1 cellular context compared by ENCODE assay signal in genomic region chr3:53159415-53160135, GRCh38.
TF ChIP-seq lines count a peak whose summit lies in the region.

No MANE protein-coding gene starts in this region.

TF ChIP-seq in HepG2, 621 proteins besides CTCF, POLR2A, EP300 and RAD21 (continued from another document and continues in another):
- TF ChIP-seq NR2C2 (CRISPR knock-in tag; IDR thresholded peaks at IDR 0.05; ENCODE audit: borderline replicate concordance), result peak; percentile 4; the same call in 1 of the 2 replicates
- no peak for TF ChIP-seq FLYWCH1 (CRISPR knock-in tag; IDR thresholded peaks at IDR 0.05)
- TF ChIP-seq ELF1 (CRISPR knock-in tag; IDR thresholded peaks at IDR 0.05), result no peak; the same call in 1 of the 2 replicates
- TF ChIP-seq, protein P1, sequence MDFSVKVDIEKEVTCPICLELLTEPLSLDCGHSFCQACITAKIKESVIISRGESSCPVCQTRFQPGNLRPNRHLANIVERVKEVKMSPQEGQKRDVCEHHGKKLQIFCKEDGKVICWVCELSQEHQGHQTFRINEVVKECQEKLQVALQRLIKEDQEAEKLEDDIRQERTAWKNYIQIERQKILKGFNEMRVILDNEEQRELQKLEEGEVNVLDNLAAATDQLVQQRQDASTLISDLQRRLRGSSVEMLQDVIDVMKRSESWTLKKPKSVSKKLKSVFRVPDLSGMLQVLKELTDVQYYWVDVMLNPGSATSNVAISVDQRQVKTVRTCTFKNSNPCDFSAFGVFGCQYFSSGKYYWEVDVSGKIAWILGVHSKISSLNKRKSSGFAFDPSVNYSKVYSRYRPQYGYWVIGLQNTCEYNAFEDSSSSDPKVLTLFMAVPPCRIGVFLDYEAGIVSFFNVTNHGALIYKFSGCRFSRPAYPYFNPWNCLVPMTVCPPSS (IDR thresholded peaks at IDR 0.05), result no peak
- TF ChIP-seq RORA (CRISPR knock-in tag; IDR thresholded peaks at IDR 0.05), result no peak
- 0 out of 2 replicates have a peak, but pooled peaks have one; percentile 56 for TF ChIP-seq ZNF782 (CRISPR knock-in tag; IDR thresholded peaks at IDR 0.05; ENCODE audit: borderline replicate concordance)
- TF ChIP-seq ZNF430 (CRISPR knock-in tag; IDR thresholded peaks at IDR 0.05), result no peak; the same call in 1 of the 2 replicates
- TF ChIP-seq SP2 (CRISPR knock-in tag; IDR thresholded peaks at IDR 0.05), result no peak; the same call in 1 of the 2 replicates
- no peak for TF ChIP-seq ZBTB8A (CRISPR knock-in tag; IDR thresholded peaks at IDR 0.05; ENCODE audit: borderline replicate concordance, low read depth)
- peak; percentile 70; the same call in 1 of the 2 replicates for TF ChIP-seq SIN3A (IDR thresholded peaks at IDR 0.05; ENCODE audit: borderline replicate concordance, low read depth, low read length)
- 0 out of 2 replicates have a peak, but pooled peaks have one; percentile 26 for TF ChIP-seq ZMAT3 (CRISPR knock-in tag; conservative IDR thresholded peaks at IDR 0.05)
- TF ChIP-seq SOX6 (IDR thresholded peaks at IDR 0.05), result no peak
- peak; percentile 92 for TF ChIP-seq SOX6 (CRISPR knock-in tag; IDR thresholded peaks at IDR 0.05)
- TF ChIP-seq, protein P2, sequence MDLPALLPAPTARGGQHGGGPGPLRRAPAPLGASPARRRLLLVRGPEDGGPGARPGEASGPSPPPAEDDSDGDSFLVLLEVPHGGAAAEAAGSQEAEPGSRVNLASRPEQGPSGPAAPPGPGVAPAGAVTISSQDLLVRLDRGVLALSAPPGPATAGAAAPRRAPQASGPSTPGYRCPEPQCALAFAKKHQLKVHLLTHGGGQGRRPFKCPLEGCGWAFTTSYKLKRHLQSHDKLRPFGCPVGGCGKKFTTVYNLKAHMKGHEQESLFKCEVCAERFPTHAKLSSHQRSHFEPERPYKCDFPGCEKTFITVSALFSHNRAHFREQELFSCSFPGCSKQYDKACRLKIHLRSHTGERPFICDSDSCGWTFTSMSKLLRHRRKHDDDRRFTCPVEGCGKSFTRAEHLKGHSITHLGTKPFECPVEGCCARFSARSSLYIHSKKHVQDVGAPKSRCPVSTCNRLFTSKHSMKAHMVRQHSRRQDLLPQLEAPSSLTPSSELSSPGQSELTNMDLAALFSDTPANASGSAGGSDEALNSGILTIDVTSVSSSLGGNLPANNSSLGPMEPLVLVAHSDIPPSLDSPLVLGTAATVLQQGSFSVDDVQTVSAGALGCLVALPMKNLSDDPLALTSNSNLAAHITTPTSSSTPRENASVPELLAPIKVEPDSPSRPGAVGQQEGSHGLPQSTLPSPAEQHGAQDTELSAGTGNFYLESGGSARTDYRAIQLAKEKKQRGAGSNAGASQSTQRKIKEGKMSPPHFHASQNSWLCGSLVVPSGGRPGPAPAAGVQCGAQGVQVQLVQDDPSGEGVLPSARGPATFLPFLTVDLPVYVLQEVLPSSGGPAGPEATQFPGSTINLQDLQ (CRISPR knock-in tag; IDR thresholded peaks at IDR 0.05), result no peak
- no peak for TF ChIP-seq ZNF160 (CRISPR knock-in tag; IDR thresholded peaks at IDR 0.05)
- TF ChIP-seq HNF1A (IDR thresholded peaks at IDR 0.05; ENCODE audit: low read depth), result no peak
- peak; percentile 31; the same call in 1 of the 2 replicates for TF ChIP-seq HNF1A (CRISPR knock-in tag; IDR thresholded peaks at IDR 0.05; ENCODE audit: borderline replicate concordance)
- no peak for TF ChIP-seq TBX2 (CRISPR knock-in tag; IDR thresholded peaks at IDR 0.05; ENCODE audit: borderline replicate concordance)
- TF ChIP-seq ZNF776 (CRISPR knock-in tag; IDR thresholded peaks at IDR 0.05), result no peak
- TF ChIP-seq CHCHD3 (CRISPR knock-in tag; IDR thresholded peaks at IDR 0.05), result no peak
- 0 out of 2 replicates have a peak, but pooled peaks have one; percentile 31 for TF ChIP-seq ESRRA (CRISPR knock-in tag; IDR thresholded peaks at IDR 0.05; ENCODE audit: low read depth)
- peak; percentile 94 for TF ChIP-seq RXRB (CRISPR knock-in tag; IDR thresholded peaks at IDR 0.05; ENCODE audit: borderline replicate concordance)
- no peak for TF ChIP-seq KDM3A (CRISPR knock-in tag; IDR thresholded peaks at IDR 0.05; ENCODE audit: low read depth)
- TF ChIP-seq FOXO4 (CRISPR knock-in tag; conservative IDR thresholded peaks at IDR 0.05), result no peak
- TF ChIP-seq TFDP2 (CRISPR knock-in tag; IDR thresholded peaks at IDR 0.05), result 0 out of 2 replicates have a peak, but pooled peaks have one; percentile 6
- no peak for TF ChIP-seq ZNF710 (CRISPR knock-in tag; IDR thresholded peaks at IDR 0.05; ENCODE audit: borderline replicate concordance)
- peak; percentile 55; the same call in 1 of the 2 replicates for TF ChIP-seq ZSCAN21 (CRISPR knock-in tag; IDR thresholded peaks at IDR 0.05; ENCODE audit: borderline replicate concordance)
- no peak for TF ChIP-seq TAF15 (IDR thresholded peaks at IDR 0.05; ENCODE audit: low read depth, low read length, poor library complexity, severe bottlenecking)
- TF ChIP-seq ZFP41 (CRISPR knock-in tag; IDR thresholded peaks at IDR 0.05; ENCODE audit: borderline replicate concordance), result no peak
- peak; percentile 63; the same call in 1 of the 2 replicates for TF ChIP-seq ZNF329 (CRISPR knock-in tag; IDR thresholded peaks at IDR 0.05; ENCODE audit: low read depth)
- TF ChIP-seq RCOR2 (CRISPR knock-in tag; IDR thresholded peaks at IDR 0.05), result no peak
- 0 out of 2 replicates have a peak, but pooled peaks have one; percentile 56 for TF ChIP-seq HNRNPL (IDR thresholded peaks at IDR 0.05; ENCODE audit: low read depth, low read length)
- no peak for TF ChIP-seq ZNF10 (CRISPR knock-in tag; IDR thresholded peaks at IDR 0.05; ENCODE audit: borderline replicate concordance, low read depth)
- TF ChIP-seq ZNF841 (CRISPR knock-in tag; IDR thresholded peaks at IDR 0.05; ENCODE audit: borderline replicate concordance), result no peak
- TF ChIP-seq, protein P3, sequence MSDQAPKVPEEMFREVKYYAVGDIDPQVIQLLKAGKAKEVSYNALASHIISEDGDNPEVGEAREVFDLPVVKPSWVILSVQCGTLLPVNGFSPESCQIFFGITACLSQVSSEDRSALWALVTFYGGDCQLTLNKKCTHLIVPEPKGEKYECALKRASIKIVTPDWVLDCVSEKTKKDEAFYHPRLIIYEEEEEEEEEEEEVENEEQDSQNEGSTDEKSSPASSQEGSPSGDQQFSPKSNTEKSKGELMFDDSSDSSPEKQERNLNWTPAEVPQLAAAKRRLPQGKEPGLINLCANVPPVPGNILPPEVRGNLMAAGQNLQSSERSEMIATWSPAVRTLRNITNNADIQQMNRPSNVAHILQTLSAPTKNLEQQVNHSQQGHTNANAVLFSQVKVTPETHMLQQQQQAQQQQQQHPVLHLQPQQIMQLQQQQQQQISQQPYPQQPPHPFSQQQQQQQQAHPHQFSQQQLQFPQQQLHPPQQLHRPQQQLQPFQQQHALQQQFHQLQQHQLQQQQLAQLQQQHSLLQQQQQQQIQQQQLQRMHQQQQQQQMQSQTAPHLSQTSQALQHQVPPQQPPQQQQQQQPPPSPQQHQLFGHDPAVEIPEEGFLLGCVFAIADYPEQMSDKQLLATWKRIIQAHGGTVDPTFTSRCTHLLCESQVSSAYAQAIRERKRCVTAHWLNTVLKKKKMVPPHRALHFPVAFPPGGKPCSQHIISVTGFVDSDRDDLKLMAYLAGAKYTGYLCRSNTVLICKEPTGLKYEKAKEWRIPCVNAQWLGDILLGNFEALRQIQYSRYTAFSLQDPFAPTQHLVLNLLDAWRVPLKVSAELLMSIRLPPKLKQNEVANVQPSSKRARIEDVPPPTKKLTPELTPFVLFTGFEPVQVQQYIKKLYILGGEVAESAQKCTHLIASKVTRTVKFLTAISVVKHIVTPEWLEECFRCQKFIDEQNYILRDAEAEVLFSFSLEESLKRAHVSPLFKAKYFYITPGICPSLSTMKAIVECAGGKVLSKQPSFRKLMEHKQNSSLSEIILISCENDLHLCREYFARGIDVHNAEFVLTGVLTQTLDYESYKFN (CRISPR knock-in tag; conservative IDR thresholded peaks at IDR 0.05), result peak; percentile 94
- TF ChIP-seq ZFP37 (CRISPR knock-in tag; IDR thresholded peaks at IDR 0.05; ENCODE audit: borderline replicate concordance), result no peak
- TF ChIP-seq CBX2 (IDR thresholded peaks at IDR 0.05; ENCODE audit: low read depth, low read length), result no peak
- no peak for TF ChIP-seq CBX2 (CRISPR knock-in tag; IDR thresholded peaks at IDR 0.05; ENCODE audit: low read depth)
- no peak for TF ChIP-seq TCF7 (IDR thresholded peaks at IDR 0.05; ENCODE audit: low read depth)
- peak; percentile 68; the same call in 1 of the 3 replicates for TF ChIP-seq MXI1 (IDR thresholded peaks at IDR 0.05; ENCODE audit: borderline replicate concordance, low read depth, low read length)
- no peak for TF ChIP-seq ATF7 (IDR thresholded peaks at IDR 0.05)
- TF ChIP-seq ATF7 (CRISPR knock-in tag; IDR thresholded peaks at IDR 0.05), result no peak; the same call in 1 of the 2 replicates
- peak; percentile 68; the same call in 1 of the 2 replicates for TF ChIP-seq ZNF335 (CRISPR knock-in tag; IDR thresholded peaks at IDR 0.05)
- no peak for TF ChIP-seq NR3C1 (CRISPR knock-in tag; IDR thresholded peaks at IDR 0.05)
- peak; percentile 69 for TF ChIP-seq PHF21A (CRISPR knock-in tag; IDR thresholded peaks at IDR 0.05)
- peak; percentile 26; the same call in 1 of the 2 replicates for TF ChIP-seq MAZ (IDR thresholded peaks at IDR 0.05; ENCODE audit: borderline replicate concordance, low read depth, low read length)
- no peak; the same call in 1 of the 2 replicates for TF ChIP-seq MAZ (CRISPR knock-in tag; IDR thresholded peaks at IDR 0.05; ENCODE audit: low read depth)
- TF ChIP-seq HIVEP1 (CRISPR knock-in tag; IDR thresholded peaks at IDR 0.05), result no peak
- TF ChIP-seq SMAD1 (CRISPR knock-in tag; IDR thresholded peaks at IDR 0.05; ENCODE audit: borderline replicate concordance, low read depth), result no peak
- no peak; the same call in 1 of the 2 replicates for TF ChIP-seq ZBTB20 (CRISPR knock-in tag; IDR thresholded peaks at IDR 0.05; ENCODE audit: borderline replicate concordance, low read depth)
- no peak for TF ChIP-seq NONO (IDR thresholded peaks at IDR 0.05)
- TF ChIP-seq NONO (CRISPR knock-in tag; conservative IDR thresholded peaks at IDR 0.05), result peak; percentile 67; the same call in 1 of the 2 replicates
- TF ChIP-seq RBAK (CRISPR knock-in tag; IDR thresholded peaks at IDR 0.05), result no peak
- no peak for TF ChIP-seq ZNF652 (CRISPR knock-in tag; IDR thresholded peaks at IDR 0.05; ENCODE audit: borderline replicate concordance, low read depth)
- no peak for TF ChIP-seq ZNF232 (CRISPR knock-in tag; IDR thresholded peaks at IDR 0.05; ENCODE audit: borderline replicate concordance)
